1 cellular context compared by ENCODE assay signal in genomic region chr12:27245039-27245438, GRCh38.
TF ChIP-seq lines count a peak whose summit lies in the region.

No MANE protein-coding gene starts in this region.

TF ChIP-seq in HepG2, 621 proteins besides CTCF, POLR2A, EP300 and RAD21 (continued from another document):
- TF ChIP-seq GRHL1 (CRISPR knock-in tag; conservative IDR thresholded peaks at IDR 0.05) (no peak), ZC3H13 (CRISPR knock-in tag; IDR thresholded peaks at IDR 0.05) (no peak), ZNF253 (CRISPR knock-in tag; IDR thresholded peaks at IDR 0.05; ENCODE audit: borderline replicate concordance) (no peak), ZNF430 (CRISPR knock-in tag; IDR thresholded peaks at IDR 0.05) (no peak), HNF4G (IDR thresholded peaks at IDR 0.05; ENCODE audit: borderline replicate concordance, low read depth, low read length) (no peak), HNF4G (CRISPR knock-in tag; IDR thresholded peaks at IDR 0.05; ENCODE audit: borderline replicate concordance, low read depth) (no peak), RNF2 (conservative IDR thresholded peaks at IDR 0.05; ENCODE audit: low read depth) (no peak), RAD51 (IDR thresholded peaks at IDR 0.05; ENCODE audit: borderline replicate concordance) (no peak), STAT5B (CRISPR knock-in tag; IDR thresholded peaks at IDR 0.05) (no peak), ZNF510 (CRISPR knock-in tag; IDR thresholded peaks at IDR 0.05; ENCODE audit: low read depth) (no peak), ZFYVE20 (CRISPR knock-in tag; IDR thresholded peaks at IDR 0.05; ENCODE audit: borderline replicate concordance, low read depth) (no peak), FLYWCH1 (CRISPR knock-in tag; IDR thresholded peaks at IDR 0.05) (no peak)
